ENCODE assay signal across 9 cellular contexts in genomic region chr7:98870807-98871491, GRCh38. TPM values are rescaled to one million over a fixed set of nuclear protein-coding genes. Genes with fewer than 3 reads are reported as not detected.
DNase-seq lines count a peak whose midpoint lies in the region; ATAC-seq and TF ChIP-seq lines count a peak whose summit lies in the region.
"Had no signal": no experiment of that assay in that cellular context is flagged by ENCODE, and none has a peak within 500 bp of the region (broad histone marks: within the 10 kb centered on the region; RNA-seq: fewer than 3 reads in every experiment).

No MANE protein-coding gene starts in this region.

- intact Hi-C loops in ascending aorta (cut with DNase I) = loop anchor here (2.0 kb wide), 1 partner anchor 30 kb away; no protein-coding TSS in a partner anchor

- peaks cover 14% of the 10 kb centered on the region for H3K4me1 ChIP-seq in CD4-positive, CD25-positive, alpha-beta regulatory T cell (ENCODE audit: control insufficient read depth, insufficient read depth, low read length, poor library complexity, severe bottlenecking)
- H3K4me1 ChIP-seq in ascending aorta = peaks cover 4 to 14% of the 10 kb centered on the region in 2 donors

- TF ChIP-seq CTCF in HFFc6 (IDR thresholded peaks at IDR 0.05) = no peak
- no peak for TF ChIP-seq CTCF in ascending aorta (IDR thresholded peaks at IDR 0.05)
- no peak for TF ChIP-seq CTCF in nephron (IDR thresholded peaks at IDR 0.05; ENCODE audit: unreplicated experiment in 3 of 3)

- no peaks in the 10 kb centered on the region for H3K9me3 Mint-ChIP-seq in CD4-positive, CD25-positive, alpha-beta regulatory T cell
- H3K9me3 Mint-ChIP-seq in HFFc6 (no peaks in the 10 kb centered on the region), nephron (no peaks in the 10 kb centered on the region)

- no peak for DNase-seq in CD4-positive, CD25-positive, alpha-beta regulatory T cell
- no peak for DNase-seq in HFFc6
- no peak for DNase-seq in ascending aorta (ENCODE audit: low spot score in 2 of 2)
- DNase-seq in DMS114 treated with DMSO at 0.1 percent for 48 hours (lab: John Stamatoyannopoulos, UW; ENCODE audit: unreplicated experiment) = no peak
- DNase-seq in stimulated activated CD4-positive, alpha-beta T cell treated with anti-CD3 and anti-CD28 coated beads, Interleukin-15, amount 100 ng/mL, for 24 hours = no peak
- no peak for DNase-seq in NOMO-1 (lab: John Stamatoyannopoulos, UW; ENCODE audit: unreplicated experiment in 2 of 2)
- no peak for DNase-seq in DMS53 (lab: John Stamatoyannopoulos, UW)
- DNase-seq: brain microvascular endothelial cell had no signal

- H3K27ac Mint-ChIP-seq in CD4-positive, CD25-positive, alpha-beta regulatory T cell = no peak overlapping the region
- H3K27ac Mint-ChIP-seq in HFFc6 = no peak overlapping the region
- no peak overlapping the region for H3K27ac Mint-ChIP-seq in nephron

- H3K36me3 Mint-ChIP-seq in CD4-positive, CD25-positive, alpha-beta regulatory T cell = no peaks in the 10 kb centered on the region
- H3K36me3 Mint-ChIP-seq in HFFc6 (ENCODE audit: low read depth) = no peaks in the 10 kb centered on the region
- H3K36me3 Mint-ChIP-seq in nephron (ENCODE audit: low read depth) = no peaks in the 10 kb centered on the region

- peak overlapping the region in 3 of 4 donors; percentile 9 to 74 (median 59) for H3K4me3 Mint-ChIP-seq in CD4-positive, CD25-positive, alpha-beta regulatory T cell
- peak overlapping the region; percentile 84 for H3K4me3 Mint-ChIP-seq in HFFc6
- peak overlapping the region; percentile 89 to 91 (median 90) for H3K4me3 Mint-ChIP-seq in nephron

- no peak for ATAC-seq in CD4-positive, CD25-positive, alpha-beta regulatory T cell (ENCODE audit: low read depth in 2 of 2)

- no peak overlapping the region for H3K27ac ChIP-seq in CD4-positive, CD25-positive, alpha-beta regulatory T cell (ENCODE audit: insufficient read depth, low read length, poor library complexity, severe bottlenecking)
- peak overlapping the region in 1 of 2 donors; percentile 11 for H3K27ac ChIP-seq in ascending aorta
- H3K27ac ChIP-seq: brain microvascular endothelial cell had no signal

- no peaks in the 10 kb centered on the region for H3K9me3 ChIP-seq in CD4-positive, CD25-positive, alpha-beta regulatory T cell (ENCODE audit: control insufficient read depth in 2 of 2, low read length in 2 of 2)
- H3K9me3 ChIP-seq in ascending aorta = no peaks in the 10 kb centered on the region

- peaks cover 4% of the 10 kb centered on the region for H3K27me3 ChIP-seq in CD4-positive, CD25-positive, alpha-beta regulatory T cell (ENCODE audit: control insufficient read depth, insufficient read depth, low read length)
- H3K27me3 ChIP-seq in ascending aorta = no peaks in the 10 kb centered on the region

- peaks cover 0 to 10% (median 2%) of the 10 kb centered on the region in 4 donors for H3K4me1 Mint-ChIP-seq in CD4-positive, CD25-positive, alpha-beta regulatory T cell
- peaks cover under 1% of the 10 kb centered on the region; the same call in 1 of the 2 replicates for H3K4me1 Mint-ChIP-seq in HFFc6 (ENCODE audit: low read depth)
- peaks cover 4% of the 10 kb centered on the region for H3K4me1 Mint-ChIP-seq in nephron

- H3K27me3 Mint-ChIP-seq in CD4-positive, CD25-positive, alpha-beta regulatory T cell = peaks cover 54% of the 10 kb centered on the region
- H3K27me3 Mint-ChIP-seq in HFFc6 (ENCODE audit: insufficient read depth) (peaks cover 7% of the 10 kb centered on the region), nephron (ENCODE audit: low read depth) (peaks cover 45% of the 10 kb centered on the region)

- no peaks in the 10 kb centered on the region for H3K36me3 ChIP-seq in CD4-positive, CD25-positive, alpha-beta regulatory T cell (ENCODE audit: control insufficient read depth, insufficient read depth, low read length)
- no peaks in the 10 kb centered on the region for H3K36me3 ChIP-seq in ascending aorta
- H3K36me3 ChIP-seq: brain microvascular endothelial cell had no signal

- H3K4me3 ChIP-seq in CD4-positive, CD25-positive, alpha-beta regulatory T cell (ENCODE audit: low read depth, low read length) = no peak overlapping the region
- H3K4me3 ChIP-seq in ascending aorta = peak overlapping the region; percentile 65 to 83

RNA-seq across cellular contexts. Expression of gene TMEM130, which starts 1.1 kb away (rescaled TPM):
- total RNA-seq in CD4-positive, CD25-positive, alpha-beta regulatory T cell = not detected
- not detected for polyA plus RNA-seq in CD4-positive, CD25-positive, alpha-beta regulatory T cell
- total RNA-seq in HFFc6 (2021; fragmentation: NEBNext Ultra II Directional; extraction: Animal tissue kit (Norgen Biotek cat#: 25700)) = 10 to 100 TPM in 5 of 6 experiments, 1 to 10 TPM in 1; 5.6 to 13.1 (median 11.8) TPM
- 33.6 TPM for total RNA-seq in ascending aorta

RNA-seq across cellular contexts. Expression of gene TRRAP, which starts 7.4 kb away (rescaled TPM):
- total RNA-seq in CD4-positive, CD25-positive, alpha-beta regulatory T cell = 66.5 TPM
- 1 to 10 TPM; 2.9 to 4.1 (median 3.8) TPM for polyA plus RNA-seq in CD4-positive, CD25-positive, alpha-beta regulatory T cell
- total RNA-seq in HFFc6 (2021; fragmentation: NEBNext Ultra II Directional; extraction: Animal tissue kit (Norgen Biotek cat#: 25700)) = 10 to 100 TPM; 26.6 to 35.5 (median 28.7) TPM
- 23.4 TPM for total RNA-seq in ascending aorta
